Comparison of ENCODE assay signal across 12 cellular contexts in genomic region chr9:87712801-87713277, GRCh38. TPM values are rescaled to one million over a fixed set of nuclear protein-coding genes. Genes with fewer than 3 reads are reported as not detected.
DNase-seq lines count a peak whose midpoint lies in the region; ATAC-seq and TF ChIP-seq lines count a peak whose summit lies in the region.
"Had no signal": no experiment of that assay in that cellular context is flagged by ENCODE, and none has a peak within 500 bp of the region (broad histone marks: within the 10 kb centered on the region; RNA-seq: fewer than 3 reads in every experiment).

No MANE protein-coding gene starts in this region.

- peaks cover 4% of the 10 kb centered on the region for H3K9me3 Mint-ChIP-seq in activated T-helper 17 cell treated with anti-CD3 and anti-CD28 coated beads, Interleukin-2, amount 50 U/mL, for 72 hours
- H3K9me3 Mint-ChIP-seq: activated T-cell treated with anti-CD3 and anti-CD28 coated beads, Interleukin-2, amount 50 U/mL, for 4 hours; CD8-positive, alpha-beta memory T cell had no signal

- H3K9me3 ChIP-seq in GM23248 (ENCODE audit: low read depth) (no peaks in the 10 kb centered on the region), skeletal muscle satellite cell (replicated peaks; ENCODE audit: low read length) (no peaks in the 10 kb centered on the region)

- H3K9me2 ChIP-seq in GM23248 (ENCODE audit: insufficient read depth), result no peaks in the 10 kb centered on the region

- peaks cover 55% of the 10 kb centered on the region for H3F3A ChIP-seq in GM23248 (ENCODE audit: insufficient read depth)

- no peak for ATAC-seq in activated T-helper 17 cell treated with anti-CD3 and anti-CD28 coated beads, Interleukin-2, amount 50 U/mL, for 72 hours (replicated peaks)
- ATAC-seq in foreskin keratinocyte (no peak), GM21526 (IDR thresholded peaks at IDR 0.05; ENCODE audit: low FRiP score, unreplicated experiment) (no peak)

- H3K4me3 ChIP-seq in GM23248 (no peak overlapping the region), skeletal muscle satellite cell (ENCODE audit: low read length) (peak overlapping the region; percentile 15)
- H3K4me3 ChIP-seq: cardiac muscle cell had no signal

- H3K4me3 Mint-ChIP-seq in activated T-helper 17 cell treated with anti-CD3 and anti-CD28 coated beads, Interleukin-2, amount 50 U/mL, for 72 hours, result peak overlapping the region; percentile 40
- H3K4me3 Mint-ChIP-seq: activated T-cell treated with anti-CD3 and anti-CD28 coated beads, Interleukin-2, amount 50 U/mL, for 4 hours; CD8-positive, alpha-beta memory T cell had no signal

- no peak overlapping the region for H2AFZ ChIP-seq in GM23248

- H3K27me3 ChIP-seq in GM23248 (replicated peaks; ENCODE audit: insufficient read depth) (no peaks in the 10 kb centered on the region), foreskin keratinocyte (no peaks in the 10 kb centered on the region), skeletal muscle satellite cell (ENCODE audit: control insufficient read depth, insufficient read depth, low read length) (no peaks in the 10 kb centered on the region)
- H3K27me3 ChIP-seq: cardiac muscle cell had no signal

- peaks cover 29% of the 10 kb centered on the region for H3K4me1 Mint-ChIP-seq in activated T-helper 17 cell treated with anti-CD3 and anti-CD28 coated beads, Interleukin-2, amount 50 U/mL, for 72 hours

- no peaks in the 10 kb centered on the region for H3K27me3 Mint-ChIP-seq in activated T-helper 17 cell treated with anti-CD3 and anti-CD28 coated beads, Interleukin-2, amount 50 U/mL, for 72 hours

- H3K79me2 ChIP-seq in GM23248 (ENCODE audit: insufficient read depth), result no peaks in the 10 kb centered on the region

- H4K20me1 ChIP-seq in GM23248 (ENCODE audit: insufficient read depth), result no peaks in the 10 kb centered on the region

- WGBS in GM23248 (ENCODE audit: low coverage in 1 of 2, low lambda C conversion rate in 2 of 2, missing lambda C conversion rate in 2 of 2), 2 experiments, result 62 to 73% methylated on average over 5 to 6 of the region's 6 CpGs

- H3K27ac ChIP-seq in GM23248 (peak overlapping the region; percentile 99), foreskin keratinocyte (peak overlapping the region; percentile 60)
- H3K27ac ChIP-seq: cardiac muscle cell, KMS-11 had no signal

- H3K36me3 ChIP-seq in GM23248 (ENCODE audit: low read depth) (no peaks in the 10 kb centered on the region), skeletal muscle satellite cell (ENCODE audit: insufficient read depth, low read length) (peaks cover 11% of the 10 kb centered on the region)
- H3K36me3 ChIP-seq: cardiac muscle cell had no signal

- DNase-seq in GM23248 (no peak), foreskin keratinocyte (no peak), NCI-H2081 (lab: John Stamatoyannopoulos, UW) (no peak), RPMI8226 (no peak), NCI-H1436 (lab: John Stamatoyannopoulos, UW) (no peak)
- DNase-seq: activated T-cell treated with anti-CD3 and anti-CD28 coated beads, Interleukin-2, amount 50 U/mL, for 4 hours; CD8-positive, alpha-beta memory T cell had no signal

- H3K36me3 Mint-ChIP-seq in activated T-helper 17 cell treated with anti-CD3 and anti-CD28 coated beads, Interleukin-2, amount 50 U/mL, for 72 hours (ENCODE audit: low read depth), result no peaks in the 10 kb centered on the region
- H3K36me3 Mint-ChIP-seq: CD8-positive, alpha-beta memory T cell had no signal

- peaks cover 50% of the 10 kb centered on the region for H3K4me1 ChIP-seq in GM23248 (ENCODE audit: insufficient read depth)
- H3K4me1 ChIP-seq in foreskin keratinocyte, result peaks cover 24% of the 10 kb centered on the region
- H3K4me1 ChIP-seq in skeletal muscle satellite cell (ENCODE audit: control insufficient read depth, insufficient read depth, low read length), result peaks cover 44% of the 10 kb centered on the region

- peak overlapping the region; percentile 52 for H3K27ac Mint-ChIP-seq in activated T-helper 17 cell treated with anti-CD3 and anti-CD28 coated beads, Interleukin-2, amount 50 U/mL, for 72 hours
- H3K27ac Mint-ChIP-seq: CD8-positive, alpha-beta memory T cell had no signal

- in situ Hi-C loops in GM23248 (cut with MboI), result no loop called here

- peak overlapping the region; percentile 47 for H3K4me2 ChIP-seq in GM23248 (ENCODE audit: unreplicated experiment)
- peak overlapping the region; percentile 66 for H3K4me2 ChIP-seq in skeletal muscle satellite cell (ENCODE audit: low read length)
- H3K4me2 ChIP-seq: KMS-11 had no signal

- H3K9ac ChIP-seq in GM23248 (peak overlapping the region; percentile 88), skeletal muscle satellite cell (ENCODE audit: low read depth, low read length) (peak overlapping the region; percentile 71)
- H3K9ac ChIP-seq: KMS-11 had no signal

- TF ChIP-seq CTCF in foreskin keratinocyte (conservative IDR thresholded peaks at IDR 0.05), result no peak

RNA-seq across cellular contexts. Expression of gene CTSL, which starts 13.1 kb away (rescaled TPM):
- 389 and 402 TPM in 2 replicates for total RNA-seq in GM23248 (2014; rRNA removed; shearing (Covaris generic))
- polyA plus RNA-seq in GM23248 (2016; fragmentation: Nextera tagmentation; extraction: Ambion mirVana) (401 and 410 TPM in 2 replicates), foreskin keratinocyte (96.1 and 101 TPM in 2 replicates)
- total RNA-seq in activated T-helper 17 cell treated with anti-CD3 and anti-CD28 coated beads, Interleukin-2, amount 50 U/mL, for 72 hours, result 10 to 100 TPM; 13.2 to 43.0 TPM
- total RNA-seq in foreskin keratinocyte, result 95.8 and 96.1 TPM in 2 replicates
- total RNA-seq in skeletal muscle satellite cell (2012; rRNA removed), result 336 and 928 TPM in 2 replicates
